Comparison of ENCODE assay signal across 11 cellular contexts in genomic region chr2:149169653-149170052, GRCh38.
DNase-seq lines count a peak whose midpoint lies in the region; TF ChIP-seq lines count a peak whose summit lies in the region.
"Had no signal": no experiment of that assay in that cellular context is flagged by ENCODE, and none has a peak within 500 bp of the region (broad histone marks: within the 10 kb centered on the region; RNA-seq: fewer than 3 reads in every experiment).

No MANE protein-coding gene starts in this region.

- H3K27ac Mint-ChIP-seq in H9, result no peak overlapping the region; a peak in 1 of 7 replicates

- no peaks in the 10 kb centered on the region for H4K20me1 ChIP-seq in H9 (ENCODE audit: control insufficient read depth, insufficient read depth, insufficient read length)

- peaks cover 0 to 3% of the 10 kb centered on the region in 2 experiments; a peak in 3 of 5 replicates for H3K9me3 Mint-ChIP-seq in H9

- H3K36me3 ChIP-seq in kidney epithelial cell (ENCODE audit: control insufficient read depth, insufficient read depth, low read length) (no peaks in the 10 kb centered on the region), spleen (no peaks in the 10 kb centered on the region)

- H3K4me1 ChIP-seq in H9 (ENCODE audit: insufficient read depth, low read length), result no peaks in the 10 kb centered on the region
- H3K4me1 ChIP-seq in spleen, result no peaks in the 10 kb centered on the region

- no peak overlapping the region for H2AK5ac ChIP-seq in H9 (ENCODE audit: insufficient read length, low read length)

- no peaks in the 10 kb centered on the region for H3K79me2 ChIP-seq in H9 (ENCODE audit: insufficient read depth, low read length)

- H3K4me1 Mint-ChIP-seq in H9, result peaks cover 8 to 10% of the 10 kb centered on the region in 2 experiments

- H3K18ac ChIP-seq in H9 (ENCODE audit: insufficient read length, low read depth, low read length), result no peak overlapping the region

- TF ChIP-seq POLR2A in spleen (IDR thresholded peaks at IDR 0.05), result no peak

- no peak overlapping the region for H4K5ac ChIP-seq in H9 (ENCODE audit: insufficient read length, low read depth, low read length)

- H4K91ac ChIP-seq in H9 (ENCODE audit: insufficient read length, low read depth, low read length), result no peak overlapping the region

- no peak overlapping the region for H3K4me2 ChIP-seq in H9 (ENCODE audit: insufficient read depth, insufficient read length, low read length)

- no peak overlapping the region for H3K14ac ChIP-seq in H9 (ENCODE audit: insufficient read depth, low read length)

- TF ChIP-seq CTCF in 22Rv1 (IDR thresholded peaks at IDR 0.05) (no peak), kidney epithelial cell (IDR thresholded peaks at IDR 0.05; ENCODE audit: insufficient read depth, low read length, poor library complexity, severe bottlenecking) (no peak), H9 (conservative IDR thresholded peaks at IDR 0.05) (no peak), spleen (IDR thresholded peaks at IDR 0.05 in 8 of 11, conservative IDR thresholded peaks at IDR 0.05 in 3 of 11) (no peak)

- no CpG with 5 or more reads among the region's 4 CpGs for WGBS in H9 (ENCODE audit: extremely low coverage, insufficient read length, low lambda C conversion rate)
- 73 to 90% (median 85%) methylated on average over 4 of the region's 4 CpGs for WGBS in spleen, 5 donors

- no peaks in the 10 kb centered on the region for H3K23me2 ChIP-seq in H9 (ENCODE audit: insufficient read length, low read depth, low read length, poor library complexity, severe bottlenecking)

- H2BK5ac ChIP-seq in H9 (ENCODE audit: insufficient read length, low read length), result no peak overlapping the region

- H3K9me3 ChIP-seq in H9 (ENCODE audit: control insufficient read depth, low read depth, low read length) (no peaks in the 10 kb centered on the region), spleen (peaks cover 0 to 23% (median 10%) of the 10 kb centered on the region in 8 donors)

- H3K9ac ChIP-seq in H9 (ENCODE audit: extremely low read depth, insufficient read length, low read length), result no peak overlapping the region

- no peaks in the 10 kb centered on the region; a peak in 1 of 7 replicates for H3K36me3 Mint-ChIP-seq in H9 (ENCODE audit: insufficient read depth in 1 of 3, low read depth in 3 of 3)

- peak; percentile 39 for DNase-seq in H4 (ENCODE audit: low spot score)
- DNase-seq in SW480 (ENCODE audit: low spot score), result peak; percentile 81
- DNase-seq in kidney epithelial cell (ENCODE audit: low read depth), result peak; percentile 79
- DNase-seq in RPMI8226, result no peak
- DNase-seq in H9, result no peak
- no peak for DNase-seq in spleen
- DNase-seq in activated CD8-positive, alpha-beta memory T cell treated with anti-CD3 and anti-CD28 coated beads, Interleukin-2, amount 50 U/mL, for 4 hours, result no peak
- DNase-seq: NCI-H1105 treated with DMSO at 0.1 percent for 48 hours had no signal

- H2BK120ac ChIP-seq in H9 (ENCODE audit: low read depth, low read length, poor library complexity, severe bottlenecking), result no peak overlapping the region

- no peak overlapping the region for H2AFZ ChIP-seq in H9 (ENCODE audit: low read length)

- intact Hi-C loops in spleen (cut with DNase I; ENCODE audit: low total_unique reads), result no loop called here

- no peaks in the 10 kb centered on the region for H3K79me1 ChIP-seq in H9 (ENCODE audit: insufficient read depth, low read depth, low read length, poor library complexity, severe bottlenecking)

- no peak overlapping the region for H3T11ph ChIP-seq in H9 (ENCODE audit: low read length)

- H3K4ac ChIP-seq in H9 (ENCODE audit: low read depth, low read length), result no peak overlapping the region

- no peak overlapping the region for H3K4me3 Mint-ChIP-seq in H9

- no peaks in the 10 kb centered on the region for H3K27me3 Mint-ChIP-seq in H9 (ENCODE audit: low read depth)

- no peak overlapping the region for H2BK15ac ChIP-seq in H9 (ENCODE audit: low read depth, low read length)

- no peak overlapping the region for H3K23ac ChIP-seq in H9 (ENCODE audit: insufficient read length, low read depth, low read length)

- H3K4me3 ChIP-seq in kidney epithelial cell (ENCODE audit: low read depth, low read length) (no peak overlapping the region), spleen (no peak overlapping the region)
- H3K4me3 ChIP-seq: SK-N-MC had no signal

- no peaks in the 10 kb centered on the region for H3K27me3 ChIP-seq in kidney epithelial cell (ENCODE audit: control insufficient read depth, insufficient read depth, low read length)
- H3K27me3 ChIP-seq in H9 (ENCODE audit: insufficient read depth, low read length), result no peaks in the 10 kb centered on the region
- peaks cover 0 to 13% (median 0%) of the 10 kb centered on the region in 7 donors for H3K27me3 ChIP-seq in spleen (replicated peaks in 1 of 7)

- H3K27ac ChIP-seq in 22Rv1 (peak overlapping the region; percentile 15; the same call in 1 of the 2 replicates), H9 (ENCODE audit: insufficient read length, low read depth, low read length) (no peak overlapping the region), spleen (no peak overlapping the region)
- H3K27ac ChIP-seq: C4-2B, SK-N-MC had no signal

- H2BK20ac ChIP-seq in H9 (ENCODE audit: low read depth, low read length, poor library complexity, severe bottlenecking), result no peak overlapping the region

- H3K56ac ChIP-seq in H9 (ENCODE audit: insufficient read length, low read depth, low read length), result no peak overlapping the region

- H2BK12ac ChIP-seq in H9 (ENCODE audit: insufficient read length, low read depth, low read length), result no peak overlapping the region

- no peak overlapping the region for H4K8ac ChIP-seq in H9 (replicated peaks; ENCODE audit: insufficient read length, low read depth, low read length)

Comparison
In these comparisons a context has a peak if more than half of its experiments do, and no peak if none do; other contexts are left out.
1. DNase-seq: peak in H4 (single experiment), SW480 (single experiment) and kidney epithelial cell (single experiment); none in RPMI8226 (single experiment), H9 (single experiment), spleen (single experiment) and activated CD8-positive, alpha-beta memory T cell treated with anti-CD3 and anti-CD28 coated beads, Interleukin-2, amount 50 U/mL, for 4 hours (single experiment).